In the genomic region with DNA sequence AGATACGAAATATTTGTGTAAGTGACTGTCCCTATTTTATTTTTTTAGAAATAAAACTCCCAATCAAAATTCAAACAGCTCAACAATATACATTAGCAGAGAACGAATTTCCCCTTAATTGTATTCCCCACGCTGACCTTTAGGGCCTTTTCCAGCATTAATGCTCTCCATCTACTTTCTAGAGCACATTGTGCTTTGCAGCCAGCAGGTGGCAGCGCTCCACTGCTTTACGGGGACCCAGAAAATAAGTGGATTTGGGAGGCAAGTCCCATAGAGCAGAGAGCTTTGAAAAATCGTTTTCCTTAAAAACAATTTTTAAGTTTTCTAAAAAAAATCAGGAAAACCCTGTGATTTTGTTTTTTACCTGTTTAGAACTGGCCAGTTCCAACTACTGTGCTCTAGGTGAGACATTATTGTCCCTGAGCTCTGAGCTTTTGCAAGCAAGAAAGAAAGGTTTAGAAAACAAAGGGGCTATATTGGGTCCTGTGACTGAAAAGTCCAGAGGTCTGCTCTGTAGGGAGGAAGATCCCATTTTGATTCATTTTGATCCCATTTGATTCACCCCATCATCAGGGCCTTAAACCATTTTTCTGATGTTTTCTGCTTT, we compare ENCODE assay signal across 1 cellular context.
TF ChIP-seq lines count a peak whose summit lies in the region.

No MANE protein-coding gene starts in this region.

TF ChIP-seq in H1, 55 proteins besides CTCF, POLR2A, EP300 and RAD21:
- no peak for TF ChIP-seq HDAC6 (IDR thresholded peaks at IDR 0.05; ENCODE audit: low read depth, low read length)
- TF ChIP-seq, protein P1, sequence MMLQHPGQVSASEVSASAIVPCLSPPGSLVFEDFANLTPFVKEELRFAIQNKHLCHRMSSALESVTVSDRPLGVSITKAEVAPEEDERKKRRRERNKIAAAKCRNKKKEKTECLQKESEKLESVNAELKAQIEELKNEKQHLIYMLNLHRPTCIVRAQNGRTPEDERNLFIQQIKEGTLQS (IDR thresholded peaks at IDR 0.05; ENCODE audit: insufficient read depth, low read depth, low read length): peak; percentile 36; the same call in 1 of the 2 replicates
